Comparison of ENCODE assay signal across 28 cellular contexts in genomic region chr6:143963158-143963919, GRCh38. TPM values are rescaled to one million over a fixed set of nuclear protein-coding genes. Genes with fewer than 3 reads are reported as not detected.
DNase-seq lines count a peak whose midpoint lies in the region; ATAC-seq, FAIRE-seq and TF ChIP-seq lines count a peak whose summit lies in the region.
"Had no signal": no experiment of that assay in that cellular context is flagged by ENCODE, and none has a peak within 500 bp of the region (broad histone marks: within the 10 kb centered on the region; RNA-seq: fewer than 3 reads in every experiment).

No MANE protein-coding gene starts in this region.

- peak; percentile 78 for ATAC-seq in mucosa of descending colon
- ATAC-seq: activated naive CD4-positive, alpha-beta T cell treated with anti-CD3 and anti-CD28 coated beads, Interleukin-2, amount 50 U/mL, for 72 hours; HCT116; natural killer cell treated with Interleukin-12 subunit alpha and Interleukin-12 subunit beta and Interleukin-15 and Interleukin-18, amount 100 ng/mL, for 72 hours; Panc1; stimulated activated naive CD8-positive, alpha-beta T cell treated with anti-CD3 and anti-CD28 coated beads, Interleukin-15, Interleukin-2, amounts not matched to agents 100 U/mL and 50 U/mL, for 24 hours had no signal

- H3K4me1 ChIP-seq in mucosa of descending colon (ENCODE audit: low read depth) = no peaks in the 10 kb centered on the region
- H3K4me1 ChIP-seq in urinary bladder (ENCODE audit: insufficient read depth) = no peaks in the 10 kb centered on the region
- H3K4me1 ChIP-seq in A673 (ENCODE audit: insufficient read depth, low read length, poor library complexity, severe bottlenecking) = no peaks in the 10 kb centered on the region

- peak; percentile 29 for FAIRE-seq in TTC549 (lab: Jason Lieb, UNC)
- FAIRE-seq: bronchial epithelial cell, GM12891, HepG2, keratinocyte had no signal

- H3K36me3 ChIP-seq in mucosa of descending colon (ENCODE audit: low read depth) = no peaks in the 10 kb centered on the region
- no peaks in the 10 kb centered on the region for H3K36me3 ChIP-seq in urinary bladder (ENCODE audit: insufficient read depth)
- H3K36me3 ChIP-seq in A673 (ENCODE audit: insufficient read depth, low read length, poor library complexity, severe bottlenecking) = no peaks in the 10 kb centered on the region
- H3K36me3 ChIP-seq: thoracic aorta had no signal

- TF ChIP-seq CTCF in endothelial cell (IDR thresholded peaks at IDR 0.05; ENCODE audit: unreplicated experiment) (no peak), mucosa of descending colon (IDR thresholded peaks at IDR 0.05) (no peak), RWPE1 (conservative IDR thresholded peaks at IDR 0.05; ENCODE audit: low read depth) (no peak), A673 (conservative IDR thresholded peaks at IDR 0.05; ENCODE audit: low read depth, low read length) (no peak)

- H3K27ac Mint-ChIP-seq in endothelial cell (ENCODE audit: unreplicated experiment) = peak overlapping the region; percentile 95
- H3K27ac Mint-ChIP-seq: activated CD4-positive, alpha-beta T cell treated with anti-CD3 and anti-CD28 coated beads, Interleukin-2, amount 10 ng/mL, durations not matched to agents 24 days and 14 days; activated naive CD4-positive, alpha-beta T cell treated with anti-CD3 and anti-CD28 coated beads, Interleukin-2, amount 50 U/mL, for 72 hours; natural killer cell treated with Interleukin-12 subunit alpha and Interleukin-12 subunit beta and Interleukin-15 and Interleukin-18, amount 100 ng/mL, for 72 hours; T-helper 2 cell treated with Interferon-gamma antibody and Interleukin-4, amounts not matched to agents 5 μg/mL and 100 μg/mL, for 36 hours had no signal

- peaks cover 17% of the 10 kb centered on the region for H3K27me3 Mint-ChIP-seq in endothelial cell (ENCODE audit: unreplicated experiment)
- H3K27me3 Mint-ChIP-seq: activated CD4-positive, alpha-beta T cell treated with anti-CD3 and anti-CD28 coated beads, Interleukin-2, amount 10 ng/mL, durations not matched to agents 24 days and 14 days; natural killer cell treated with Interleukin-12 subunit alpha and Interleukin-12 subunit beta and Interleukin-15 and Interleukin-18, amount 100 ng/mL, for 72 hours had no signal

- no peak overlapping the region for H3K4me3 ChIP-seq in mucosa of descending colon
- no peak overlapping the region for H3K4me3 ChIP-seq in urinary bladder (ENCODE audit: low read depth, low read length)
- no peak overlapping the region for H3K4me3 ChIP-seq in A673 (ENCODE audit: low read depth, low read length, poor library complexity, severe bottlenecking)
- H3K4me3 ChIP-seq: BLaER1 treated with 17β-estradiol and CSF1 and Interleukin-3, amounts not matched to agents 10 nM and 100 nM; thoracic aorta had no signal

- peak overlapping the region; percentile 23 for H3K4me3 Mint-ChIP-seq in endothelial cell (ENCODE audit: unreplicated experiment)
- H3K4me3 Mint-ChIP-seq: activated CD4-positive, alpha-beta T cell treated with anti-CD3 and anti-CD28 coated beads, Interleukin-2, amount 10 ng/mL, durations not matched to agents 24 days and 14 days; natural killer cell treated with Interleukin-12 subunit alpha and Interleukin-12 subunit beta and Interleukin-15 and Interleukin-18, amount 100 ng/mL, for 72 hours; T-helper 2 cell treated with Interferon-gamma antibody and Interleukin-4, amounts not matched to agents 5 μg/mL and 100 μg/mL, for 36 hours had no signal

- peaks cover 43% of the 10 kb centered on the region for H3K36me3 Mint-ChIP-seq in endothelial cell (ENCODE audit: low read depth, unreplicated experiment)
- H3K36me3 Mint-ChIP-seq: activated naive CD4-positive, alpha-beta T cell treated with anti-CD3 and anti-CD28 coated beads, Interleukin-2, amount 50 U/mL, for 72 hours; natural killer cell treated with Interleukin-12 subunit alpha and Interleukin-12 subunit beta and Interleukin-15 and Interleukin-18, amount 100 ng/mL, for 72 hours had no signal

- peaks cover 85% of the 10 kb centered on the region for H3K4me1 Mint-ChIP-seq in endothelial cell (ENCODE audit: unreplicated experiment)
- H3K4me1 Mint-ChIP-seq: activated CD4-positive, alpha-beta T cell treated with anti-CD3 and anti-CD28 coated beads, Interleukin-2, amount 10 ng/mL, durations not matched to agents 24 days and 14 days had no signal

- DNase-seq in endothelial cell (ENCODE audit: low spot score) (no peak), mucosa of descending colon (no peak), RWPE1 (ENCODE audit: low spot score) (no peak), A673 (ENCODE audit: low spot score) (no peak)
- no peak for DNase-seq in effector CD8-positive, alpha-beta T cell (lab: John Stamatoyannopoulos, UW)
- DNase-seq: activated CD4-positive, alpha-beta T cell treated with anti-CD3 and anti-CD28 coated beads, Interleukin-2, amount 10 ng/mL, durations not matched to agents 24 days and 14 days; activated CD8-positive, alpha-beta memory T cell treated with anti-CD3 and anti-CD28 coated beads for 24 hours; activated effector memory CD4-positive, alpha-beta T cell treated with Interleukin-2 at 50 U/mL for 16 hours; Karpas-422; NCI-H1436; NCI-H2081; NCI-H2227 treated with DMSO at 0.1 percent for 48 hours; SHP77 treated with DMSO at 0.1 percent for 48 hours; stimulated activated CD4-positive, alpha-beta T cell treated with anti-CD3 and anti-CD28 coated beads, Interleukin-1b, Interleukin-23, amount 100 ng/mL, for 48 hours; stimulated activated naive CD8-positive, alpha-beta T cell treated with anti-CD3 and anti-CD28 coated beads, Interleukin-15, Interleukin-2, amounts not matched to agents 100 U/mL and 50 U/mL, for 24 hours had no signal

- intact Hi-C loops in mucosa of descending colon (cut with DNase I, micrococcal nuclease) (no loop called here), A673 (cut with micrococcal nuclease; ENCODE audit: unreplicated experiment) (no loop called here)

- BruUV-seq in A673 (replicated peaks; lab: Mats Ljungman, UMichigan) = no TSS peak

- CTCF ChIA-PET in RWPE1 (lab: Yijun Ruan, JAX) = interaction anchor here (0.6 to 1.3 kb wide), 3 partner anchors 388 to 481 kb away, joined by 3 to 4 read pairs (median 4); no protein-coding TSS in a partner anchor
- CTCF ChIA-PET in A673 (lab: Charles Lee) = no interaction called here

- 71% methylated on average over 7 of the region's 7 CpGs for WGBS in urinary bladder

- POLR2A ChIA-PET in RWPE1 (lab: Yijun Ruan, JAX; ENCODE audit: low non-redundant PET) = no interaction called here
- POLR2A ChIA-PET in A673 (lab: Charles Lee; ENCODE audit: low non-redundant PET) = interaction anchor here (0.7 kb wide), 1 partner anchor 220 kb away, joined by 4 read pairs; no protein-coding TSS in a partner anchor

- H3K9me3 Mint-ChIP-seq in endothelial cell (ENCODE audit: unreplicated experiment) = no peaks in the 10 kb centered on the region
- H3K9me3 Mint-ChIP-seq: activated CD4-positive, alpha-beta T cell treated with anti-CD3 and anti-CD28 coated beads, Interleukin-2, amount 10 ng/mL, durations not matched to agents 24 days and 14 days; activated naive CD4-positive, alpha-beta T cell treated with anti-CD3 and anti-CD28 coated beads, Interleukin-2, amount 50 U/mL, for 72 hours; natural killer cell treated with Interleukin-12 subunit alpha and Interleukin-12 subunit beta and Interleukin-15 and Interleukin-18, amount 100 ng/mL, for 72 hours; T-helper 2 cell treated with Interferon-gamma antibody and Interleukin-4, amounts not matched to agents 5 μg/mL and 100 μg/mL, for 36 hours had no signal

- H3K27me3 ChIP-seq in A673 (replicated peaks; ENCODE audit: insufficient read depth, low read depth, low read length, poor library complexity) = peaks cover 9% of the 10 kb centered on the region
- H3K27me3 ChIP-seq: BLaER1 treated with 17β-estradiol and CSF1 and Interleukin-3, amounts not matched to agents 10 nM and 100 nM had no signal

- H3K27ac ChIP-seq in urinary bladder (ENCODE audit: low read depth) (peak overlapping the region; percentile 54), RWPE1 (no peak overlapping the region), A673 (ENCODE audit: low read depth, low read length, poor library complexity, severe bottlenecking) (no peak overlapping the region)
- H3K27ac ChIP-seq: BLaER1 treated with 17β-estradiol and CSF1 and Interleukin-3, amounts not matched to agents 10 nM and 100 nM; thoracic aorta had no signal

- no peaks in the 10 kb centered on the region for H3K9me3 ChIP-seq in mucosa of descending colon
- H3K9me3 ChIP-seq in A673 (ENCODE audit: low read depth, low read length, poor library complexity, severe bottlenecking) = no peaks in the 10 kb centered on the region
- H3K9me3 ChIP-seq: BLaER1 treated with 17β-estradiol and CSF1 and Interleukin-3, amounts not matched to agents 10 nM and 100 nM; thoracic aorta had no signal

RNA-seq across cellular contexts. Expression of gene PLAGL1, which starts 44.7 kb away (rescaled TPM):
- 294 TPM for total RNA-seq in endothelial cell (ENCODE audit: unreplicated experiment)
- total RNA-seq in mucosa of descending colon = 10 to 100 TPM; 25.4 to 49.5 (median 46.0) TPM
- total RNA-seq in urinary bladder = 131 TPM
- 43.2 TPM for polyA plus RNA-seq in urinary bladder
- total RNA-seq in A673 (2021) = 0.77 and 1.3 TPM in 2 replicates

Comparison
In these comparisons a context has a peak if more than half of its experiments do, and no peak if none do; other contexts are left out.
1. RNA of gene PLAGL1, which starts 44.7 kb away (total RNA-seq): 294 TPM in endothelial cell (single experiment), 131 TPM in urinary bladder (single experiment) and 25.4 to 49.5 TPM in mucosa of descending colon; 0.77 to 1.3 TPM in A673; every median in the first group is over 10 times any median in the second.